ENCODE assay signal across 8 cellular contexts in the genomic region with DNA sequence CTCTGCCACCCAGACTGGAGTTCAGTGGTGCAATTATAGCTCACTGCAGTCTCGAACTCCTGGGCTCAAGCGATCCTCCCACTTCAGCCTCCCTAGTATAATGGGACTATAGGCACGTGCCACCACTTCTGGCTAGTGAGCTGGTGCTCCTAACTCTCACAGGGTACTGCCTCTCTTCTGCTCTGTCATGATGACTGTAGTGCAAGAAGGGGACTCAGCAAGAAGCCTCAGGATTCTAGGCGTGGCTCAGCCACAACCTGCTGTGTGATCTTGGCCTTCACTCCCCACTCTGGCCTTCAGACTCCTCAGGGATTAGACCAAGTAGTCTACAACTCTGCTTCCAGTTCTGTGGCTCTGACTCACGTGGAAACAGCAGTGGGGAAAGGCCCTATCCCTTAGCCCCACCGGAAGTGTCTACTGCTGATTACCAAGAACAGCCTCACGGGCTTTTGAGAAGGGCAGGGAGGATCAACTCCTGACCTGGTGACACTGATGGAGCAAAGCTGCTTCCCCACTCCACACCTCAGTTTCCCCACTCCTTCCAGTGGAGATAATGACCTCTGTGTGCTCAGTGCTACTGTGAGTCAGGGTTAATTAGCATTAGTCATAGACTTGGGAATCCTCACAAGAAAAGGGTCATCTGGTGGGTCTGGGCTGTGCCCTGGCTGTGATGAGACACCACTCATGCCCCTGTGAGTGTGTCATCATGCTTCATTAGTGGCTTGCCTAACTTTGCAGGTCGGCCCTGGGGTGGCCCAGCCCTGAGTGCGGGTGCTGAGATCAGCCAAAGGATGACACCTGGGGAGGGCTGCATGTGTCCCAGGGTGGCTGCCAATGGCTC. TPM values are rescaled to one million over a fixed set of nuclear protein-coding genes. Genes with fewer than 3 reads are reported as not detected.
DNase-seq lines count a peak whose midpoint lies in the region; ATAC-seq, FAIRE-seq and TF ChIP-seq lines count a peak whose summit lies in the region.

No MANE protein-coding gene starts in this region.

- no peak overlapping the region for H3K4me3 Mint-ChIP-seq in CD14-positive monocyte
- no peak overlapping the region for H3K4me3 Mint-ChIP-seq in activated T-helper 1 cell treated with anti-CD3 and anti-CD28 coated beads, Interleukin-12 subunit alpha, Interleukin-12 subunit beta, Interleukin-2, Interleukin-4 antibody, amounts not matched to agents 30 ng/mL and 10 ng/mL and 1 ng/mL, durations not matched to agents 14 hours and 24 hours and 36 hours

- intact Hi-C loops in CD14-positive monocyte (cut with micrococcal nuclease), result loop anchor here (5.0 to 10.0 kb wide), 2 partner anchors 58 to 185 kb away; partner anchors contain the start of gene UBE2H (in 1 of the 2)
- intact Hi-C loops in activated T-helper 1 cell treated with anti-CD3 and anti-CD28 coated beads, Interleukin-12 subunit alpha, Interleukin-12 subunit beta, Interleukin-2, Interleukin-4 antibody, amounts not matched to agents 30 ng/mL and 10 ng/mL and 1 ng/mL, durations not matched to agents 14 hours and 24 hours and 36 hours (cut with micrococcal nuclease), result loop anchor here (1.0 to 10.0 kb wide), 8 partner anchors 60 to 783 kb away; partner anchors contain the start of genes AHCYL2 and STRIP2

- H3K4me1 Mint-ChIP-seq in CD14-positive monocyte, result peaks cover 10% of the 10 kb centered on the region
- H3K4me1 Mint-ChIP-seq in activated T-helper 1 cell treated with anti-CD3 and anti-CD28 coated beads, Interleukin-12 subunit alpha, Interleukin-12 subunit beta, Interleukin-2, Interleukin-4 antibody, amounts not matched to agents 30 ng/mL and 10 ng/mL and 1 ng/mL, durations not matched to agents 14 hours and 24 hours and 36 hours (ENCODE audit: low read depth), result peaks cover 5% of the 10 kb centered on the region

- H3K27me3 Mint-ChIP-seq in CD14-positive monocyte (ENCODE audit: low read depth in 3 of 3), result peaks cover 0 to 5% (median 2%) of the 10 kb centered on the region in 3 donors
- no peaks in the 10 kb centered on the region for H3K27me3 Mint-ChIP-seq in activated T-helper 1 cell treated with anti-CD3 and anti-CD28 coated beads, Interleukin-12 subunit alpha, Interleukin-12 subunit beta, Interleukin-2, Interleukin-4 antibody, amounts not matched to agents 30 ng/mL and 10 ng/mL and 1 ng/mL, durations not matched to agents 14 hours and 24 hours and 36 hours (ENCODE audit: insufficient read depth)

- H3K27ac Mint-ChIP-seq in CD14-positive monocyte, result peak overlapping the region in 4 of 7 donors; percentile 47 to 80 (median 60)
- H3K27ac Mint-ChIP-seq in activated T-helper 1 cell treated with anti-CD3 and anti-CD28 coated beads, Interleukin-12 subunit alpha, Interleukin-12 subunit beta, Interleukin-2, Interleukin-4 antibody, amounts not matched to agents 30 ng/mL and 10 ng/mL and 1 ng/mL, durations not matched to agents 14 hours and 24 hours and 36 hours, result peak overlapping the region; percentile 75

- ATAC-seq in GM19395 (IDR thresholded peaks at IDR 0.05; ENCODE audit: unreplicated experiment) (peak; percentile 37), HG03558 (IDR thresholded peaks at IDR 0.05; ENCODE audit: extremely low read depth, unreplicated experiment) (peak; percentile 25)

- FAIRE-seq in urothelium cell line (lab: Jason Lieb, UNC), result no peak

- no peaks in the 10 kb centered on the region for H3K9me3 Mint-ChIP-seq in CD14-positive monocyte
- no peaks in the 10 kb centered on the region for H3K9me3 Mint-ChIP-seq in activated T-helper 1 cell treated with anti-CD3 and anti-CD28 coated beads, Interleukin-12 subunit alpha, Interleukin-12 subunit beta, Interleukin-2, Interleukin-4 antibody, amounts not matched to agents 30 ng/mL and 10 ng/mL and 1 ng/mL, durations not matched to agents 14 hours and 24 hours and 36 hours

- peak; percentile 79 for DNase-seq in CD14-positive monocyte (ENCODE audit: low spot score)
- DNase-seq in activated T-helper 1 cell treated with anti-CD3 and anti-CD28 coated beads, Interleukin-12 subunit alpha, Interleukin-12 subunit beta, Interleukin-2, Interleukin-4 antibody, amounts not matched to agents 30 ng/mL and 10 ng/mL and 1 ng/mL, durations not matched to agents 14 hours and 24 hours and 36 hours (ENCODE audit: low spot score), result no peak
- peak; percentile 87 for DNase-seq in iris pigment epithelial cell (ENCODE audit: low read depth)
- DNase-seq in urothelium cell line (ENCODE audit: low spot score), result peak; percentile 58
- DNase-seq in DMS79 treated with DMSO at 0.1 percent for 48 hours (lab: John Stamatoyannopoulos, UW), result no peak
- no peak for DNase-seq in NCI-H510A (lab: John Stamatoyannopoulos, UW)

- H3K36me3 Mint-ChIP-seq in CD14-positive monocyte, result no peaks in the 10 kb centered on the region
- H3K36me3 Mint-ChIP-seq in activated T-helper 1 cell treated with anti-CD3 and anti-CD28 coated beads, Interleukin-12 subunit alpha, Interleukin-12 subunit beta, Interleukin-2, Interleukin-4 antibody, amounts not matched to agents 30 ng/mL and 10 ng/mL and 1 ng/mL, durations not matched to agents 14 hours and 24 hours and 36 hours (ENCODE audit: low read depth), result no peaks in the 10 kb centered on the region

- TF ChIP-seq CTCF in CD14-positive monocyte (IDR thresholded peaks at IDR 0.05), result no peak

RNA-seq across cellular contexts. Expression of gene ZC3HC1, which starts 41.1 kb away (rescaled TPM):
- polyA plus RNA-seq in CD14-positive monocyte, result 1 to 10 TPM; 5.8 to 6.4 TPM
- 23.8 and 25.9 TPM in 2 replicates for total RNA-seq in activated T-helper 1 cell treated with anti-CD3 and anti-CD28 coated beads, Interleukin-12 subunit alpha, Interleukin-12 subunit beta, Interleukin-2, Interleukin-4 antibody, amounts not matched to agents 30 ng/mL and 10 ng/mL and 1 ng/mL, durations not matched to agents 14 hours and 24 hours and 36 hours

RNA-seq across cellular contexts. Expression of gene UBE2H, which starts 57.3 kb away (rescaled TPM):
- polyA plus RNA-seq in CD14-positive monocyte, result 10 to 100 TPM; 12.6 to 26.0 TPM
- total RNA-seq in activated T-helper 1 cell treated with anti-CD3 and anti-CD28 coated beads, Interleukin-12 subunit alpha, Interleukin-12 subunit beta, Interleukin-2, Interleukin-4 antibody, amounts not matched to agents 30 ng/mL and 10 ng/mL and 1 ng/mL, durations not matched to agents 14 hours and 24 hours and 36 hours, result 27.1 TPM in 2 replicates

Comparison
In these comparisons a context has a peak if more than half of its experiments do, and no peak if none do; other contexts are left out.
1. DNase-seq: peak in CD14-positive monocyte (single experiment), iris pigment epithelial cell (single experiment) and urothelium cell line (single experiment); none in activated T-helper 1 cell treated with anti-CD3 and anti-CD28 coated beads, Interleukin-12 subunit alpha, Interleukin-12 subunit beta, Interleukin-2, Interleukin-4 antibody, amounts not matched to agents 30 ng/mL and 10 ng/mL and 1 ng/mL, durations not matched to agents 14 hours and 24 hours and 36 hours (single experiment), DMS79 treated with DMSO at 0.1 percent for 48 hours (single experiment) and NCI-H510A (single experiment).